Comparison of ENCODE assay signal across 1 cellular context in genomic region chr9:136232964-136233363, GRCh38.
TF ChIP-seq lines count a peak whose summit lies in the region.

No MANE protein-coding gene starts in this region.

TF ChIP-seq in H1, 55 proteins besides CTCF, POLR2A, EP300 and RAD21:
- TF ChIP-seq MAFK (IDR thresholded peaks at IDR 0.05; ENCODE audit: low read depth, low read length) (no peak), SP4 (IDR thresholded peaks at IDR 0.05; ENCODE audit: low read length) (no peak), CHD2 (IDR thresholded peaks at IDR 0.05; ENCODE audit: low read length) (no peak), HDAC2 (IDR thresholded peaks at IDR 0.05; ENCODE audit: borderline replicate concordance in 1 of 2, low read depth in 2 of 2, low read length in 2 of 2) (no peak), SIRT6 (IDR thresholded peaks at IDR 0.05; ENCODE audit: low read length) (no peak), POU5F1 (IDR thresholded peaks at IDR 0.05; ENCODE audit: low read depth, low read length) (no peak)
